Comparison of ENCODE assay signal across 27 cellular contexts in the genomic region with DNA sequence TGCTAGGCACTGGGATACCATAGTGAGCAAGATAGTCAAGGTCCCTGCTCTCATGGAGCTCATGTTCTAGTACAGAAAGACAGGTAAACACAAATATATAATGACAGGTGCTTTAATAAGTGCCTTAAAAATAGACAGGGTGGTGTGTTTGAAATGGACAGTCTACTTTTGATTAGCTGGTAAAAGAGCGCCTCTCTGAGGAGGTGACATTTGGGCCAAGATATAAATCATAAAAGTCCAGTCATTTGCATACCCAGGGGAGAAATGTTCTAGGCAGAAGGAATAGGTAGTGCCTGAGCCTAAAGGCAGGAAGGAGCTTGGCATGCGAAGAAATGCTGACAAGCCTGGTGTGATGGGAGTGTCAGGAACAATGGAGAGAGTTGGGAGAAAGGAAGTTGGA.
"Had no signal": no experiment of that assay in that cellular context is flagged by ENCODE, and none has a peak within 500 bp of the region (broad histone marks: within the 10 kb centered on the region; RNA-seq: fewer than 3 reads in every experiment).

No MANE protein-coding gene starts in this region.

- H3K4me3 ChIP-seq: colonic mucosa, gastrocnemius medialis, heart left ventricle, hepatocyte, left lung, prostate gland, right atrium auricular region, smooth muscle cell, suprapubic skin, transverse colon, upper lobe of right lung, uterus had no signal

- H3K9me3 Mint-ChIP-seq: naive thymus-derived CD8-positive, alpha-beta T cell; stimulated activated naive CD8-positive, alpha-beta T cell treated with anti-CD3 and anti-CD28 coated beads, Interleukin-15, amount 100 ng/mL, for 72 hours had no signal

- H3K4me3 Mint-ChIP-seq: naive thymus-derived CD8-positive, alpha-beta T cell; nephron progenitor cell; stimulated activated naive CD8-positive, alpha-beta T cell treated with anti-CD3 and anti-CD28 coated beads, Interleukin-15, amount 100 ng/mL, for 72 hours had no signal

- H3K27me3 ChIP-seq: colonic mucosa, gastrocnemius medialis, hepatocyte, left lung, right atrium auricular region, suprapubic skin, transverse colon, upper lobe of right lung, uterus had no signal

- ATAC-seq: gastrocnemius medialis; heart left ventricle; left cardiac atrium; left lung; naive thymus-derived CD8-positive, alpha-beta T cell; sciatic nerve; stimulated activated naive CD8-positive, alpha-beta T cell treated with anti-CD3 and anti-CD28 coated beads, Interleukin-15, amount 100 ng/mL, for 72 hours; upper lobe of right lung had no signal

- H3K79me2 ChIP-seq: hepatocyte had no signal

- FAIRE-seq: endothelial cell of umbilical vein, kidney had no signal

- H3K27ac Mint-ChIP-seq: naive thymus-derived CD8-positive, alpha-beta T cell; nephron progenitor cell; stimulated activated naive CD8-positive, alpha-beta T cell treated with anti-CD3 and anti-CD28 coated beads, Interleukin-15, amount 100 ng/mL, for 72 hours had no signal

- H2AFZ ChIP-seq: hepatocyte had no signal

- DNase-seq: colonic mucosa; dermis blood vessel endothelial cell; effector memory CD4-positive, alpha-beta T cell; gastrocnemius medialis; heart left ventricle; kidney; left cardiac atrium; left lung; naive thymus-derived CD8-positive, alpha-beta T cell; nephron progenitor cell; nucleus accumbens; stimulated activated CD4-positive, alpha-beta T cell treated with anti-CD3 and anti-CD28 coated beads, Interleukin-12 subunit alpha, Interleukin-12 subunit beta, amount 100 ng/mL, for 4 hours; stimulated activated CD4-positive, alpha-beta T cell treated with anti-CD3 and anti-CD28 coated beads, Interleukin-1b, Interleukin-23, amount 100 ng/mL, for 48 hours; stimulated activated CD4-positive, alpha-beta T cell treated with anti-CD3 and anti-CD28 coated beads, Interleukin-4, amount 100 ng/mL, for 1 hour; stimulated activated CD8-positive, alpha-beta memory T cell treated with anti-CD3 and anti-CD28 coated beads, Interleukin-4, amount 100 ng/mL, for 48 hours; stimulated activated naive CD4-positive, alpha-beta T cell; stimulated activated naive CD8-positive, alpha-beta T cell treated with anti-CD3 and anti-CD28 coated beads, Interleukin-15, amount 100 ng/mL, for 72 hours; transverse colon; upper lobe of right lung; uterus had no signal

- H3K9me3 ChIP-seq: colonic mucosa, gastrocnemius medialis, heart left ventricle, left lung, prostate gland, right atrium auricular region, suprapubic skin, transverse colon, upper lobe of right lung, uterus had no signal

- H3K4me2 ChIP-seq: hepatocyte, smooth muscle cell had no signal

- H3K4me1 ChIP-seq: colonic mucosa, gastrocnemius medialis, heart left ventricle, left lung, prostate gland, right atrium auricular region, suprapubic skin, transverse colon, upper lobe of right lung, uterus had no signal

- H3K36me3 ChIP-seq: colonic mucosa, gastrocnemius medialis, heart left ventricle, left lung, prostate gland, right atrium auricular region, suprapubic skin, transverse colon, upper lobe of right lung, uterus had no signal

- H3K4me1 Mint-ChIP-seq: naive thymus-derived CD8-positive, alpha-beta T cell; nephron progenitor cell; stimulated activated naive CD8-positive, alpha-beta T cell treated with anti-CD3 and anti-CD28 coated beads, Interleukin-15, amount 100 ng/mL, for 72 hours had no signal

- H3K27ac ChIP-seq: colonic mucosa, gastrocnemius medialis, heart left ventricle, hepatocyte, left lung, prostate gland, right atrium auricular region, suprapubic skin, transverse colon, upper lobe of right lung, uterus had no signal

- H3K27me3 Mint-ChIP-seq: stimulated activated naive CD8-positive, alpha-beta T cell treated with anti-CD3 and anti-CD28 coated beads, Interleukin-15, amount 100 ng/mL, for 72 hours had no signal
